In genomic region chr9:3244963-3245653, GRCh38 we compare ENCODE assay signal across 12 cellular contexts.
A peak's percentile ranks its signal among the peaks of the same experiment; 100 is the strongest.
DNase-seq lines count a peak whose midpoint lies in the region; ATAC-seq and TF ChIP-seq lines count a peak whose summit lies in the region.
"Had no signal": no experiment of that assay in that cellular context is flagged by ENCODE, and none has a peak within 500 bp of the region (broad histone marks: within the 10 kb centered on the region; RNA-seq: fewer than 3 reads in every experiment).

No MANE protein-coding gene starts in this region.

- TF ChIP-seq CTCF in mammary epithelial cell (conservative IDR thresholded peaks at IDR 0.05 in 1 of 2, IDR thresholded peaks at IDR 0.05 in 1 of 2; ENCODE audit: extremely low read depth in 1 of 2, insufficient read depth in 1 of 2, low read depth in 1 of 2, low read length in 2 of 2), result no peak

- in situ Hi-C loops in mammary epithelial cell (cut with MboI; ENCODE audit: low sequenced_read_pairs in 2 of 2), result loop anchor here in 1 of 2 donors (5.0 kb wide), 1 partner anchor 197 kb away; no protein-coding TSS in a partner anchor

- H3K9me3 ChIP-seq in trophoblast cell (ENCODE audit: insufficient read depth, low read depth, low read length) (no peaks in the 10 kb centered on the region), mammary epithelial cell (replicated peaks; ENCODE audit: insufficient read depth, low read length) (no peaks in the 10 kb centered on the region)

- DNase-seq in trophoblast cell, result no peak
- DNase-seq in iPS-NIHi7 (ENCODE audit: extremely low spot score), result no peak
- DNase-seq in mammary epithelial cell, result no peak
- DNase-seq in activated CD4-positive, alpha-beta T cell treated with anti-CD3 and anti-CD28 coated beads for 4 hours, result no peak
- DNase-seq: MM.1S, nucleus accumbens had no signal

- H3K27ac ChIP-seq in trophoblast cell (ENCODE audit: low read depth, low read length), result no peak overlapping the region
- no peak overlapping the region for H3K27ac ChIP-seq in mammary epithelial cell (ENCODE audit: insufficient read depth, low read depth, low read length)
- H3K27ac ChIP-seq: coronary artery had no signal

- no peaks in the 10 kb centered on the region for H4K20me1 ChIP-seq in mammary epithelial cell (ENCODE audit: insufficient read depth, low read length)

- no peak overlapping the region for H2BK5ac ChIP-seq in trophoblast cell (ENCODE audit: low read depth, low read length, poor library complexity)

- H3K27me3 ChIP-seq in trophoblast cell (ENCODE audit: insufficient read depth, low read length) (no peaks in the 10 kb centered on the region), mammary epithelial cell (ENCODE audit: insufficient read depth, low read length) (no peaks in the 10 kb centered on the region)

- H3K79me1 ChIP-seq in trophoblast cell (ENCODE audit: low read length), result no peaks in the 10 kb centered on the region

- H2AK5ac ChIP-seq in trophoblast cell (ENCODE audit: low read length), result no peak overlapping the region

- H4K8ac ChIP-seq in trophoblast cell (ENCODE audit: low read depth, low read length), result no peak overlapping the region

- no peak overlapping the region for H4K91ac ChIP-seq in trophoblast cell (ENCODE audit: low read depth, low read length)

- no peak overlapping the region for H2AFZ ChIP-seq in trophoblast cell (ENCODE audit: insufficient read depth, low read length, poor library complexity)
- no peak overlapping the region for H2AFZ ChIP-seq in mammary epithelial cell (ENCODE audit: low read depth, low read length)

- no peak overlapping the region for H2BK12ac ChIP-seq in trophoblast cell (ENCODE audit: low read length)

- no peak overlapping the region for H3K23ac ChIP-seq in trophoblast cell (ENCODE audit: low read length)

- CTCF ChIA-PET in mammary epithelial cell (lab: Charles Lee; ENCODE audit: low non-redundant PET), result interaction anchor here (0.6 kb wide), 1 partner anchor 67 kb away, joined by 3 read pairs; no protein-coding TSS in a partner anchor

- H3K14ac ChIP-seq in trophoblast cell (ENCODE audit: low read length), result no peak overlapping the region

- H2BK120ac ChIP-seq in trophoblast cell (ENCODE audit: insufficient read depth, low read length, poor library complexity), result no peak overlapping the region

- ATAC-seq in GM18498 (IDR thresholded peaks at IDR 0.05; ENCODE audit: unreplicated experiment), result peak; percentile 50
- peak; percentile 50 for ATAC-seq in GM21381 (IDR thresholded peaks at IDR 0.05; ENCODE audit: unreplicated experiment)
- peak; percentile 84 for ATAC-seq in HG03354 (IDR thresholded peaks at IDR 0.05; ENCODE audit: poor library complexity, severe bottlenecking, unreplicated experiment)
- ATAC-seq in activated T-helper 17 cell treated with anti-CD3 and anti-CD28 coated beads, Interleukin-2, amount 50 U/mL, for 72 hours (replicated peaks), result peak; percentile 55

- intact Hi-C loops in mammary epithelial cell (cut with micrococcal nuclease), result loop anchor here (5.0 to 10.0 kb wide), 3 partner anchors 388 to 1130 kb away; no protein-coding TSS in a partner anchor

- no TSS peak for BruUV-seq in mammary epithelial cell (replicated peaks; lab: Mats Ljungman, UMichigan)

- no peak overlapping the region for H3K18ac ChIP-seq in trophoblast cell (ENCODE audit: low read length)

- H3K79me2 ChIP-seq in trophoblast cell (ENCODE audit: control insufficient read depth, insufficient read depth, low read length, poor library complexity) (no peaks in the 10 kb centered on the region), mammary epithelial cell (ENCODE audit: insufficient read depth, low read length) (no peaks in the 10 kb centered on the region)

- no peak overlapping the region for H3K4ac ChIP-seq in trophoblast cell (ENCODE audit: low read depth, low read length)

- H3K4me2 ChIP-seq in trophoblast cell (ENCODE audit: low read length) (no peak overlapping the region), mammary epithelial cell (ENCODE audit: insufficient read depth, low read depth, low read length) (no peak overlapping the region)

- H4K12ac ChIP-seq in trophoblast cell (ENCODE audit: low read depth, low read length), result no peak overlapping the region

- H3K9ac ChIP-seq in trophoblast cell (ENCODE audit: low read length) (no peak overlapping the region), mammary epithelial cell (ENCODE audit: insufficient read depth, low read length) (no peak overlapping the region)

- H3K4me1 ChIP-seq in trophoblast cell (ENCODE audit: control insufficient read depth in 1 of 2, insufficient read depth in 2 of 2, low read length in 2 of 2), result peaks cover 0 to 2% of the 10 kb centered on the region in 2 experiments
- H3K4me1 ChIP-seq in mammary epithelial cell (ENCODE audit: insufficient read depth, low read length), result no peaks in the 10 kb centered on the region

- no peaks in the 10 kb centered on the region for H3K9me3 Mint-ChIP-seq in activated T-helper 17 cell treated with anti-CD3 and anti-CD28 coated beads, Interleukin-2, amount 50 U/mL, for 72 hours
- H3K9me3 Mint-ChIP-seq: activated T-helper 2 cell treated with anti-CD3 and anti-CD28 coated beads, Interferon-gamma antibody, Interleukin-2, Interleukin-4, amounts not matched to agents 10 μg/mL and 5 μg/mL and 100 μg/mL, durations not matched to agents 14 hours and 24 hours and 36 hours had no signal

- no peak overlapping the region for H3K27ac Mint-ChIP-seq in activated T-helper 17 cell treated with anti-CD3 and anti-CD28 coated beads, Interleukin-2, amount 50 U/mL, for 72 hours
- H3K27ac Mint-ChIP-seq: activated T-helper 2 cell treated with anti-CD3 and anti-CD28 coated beads, Interferon-gamma antibody, Interleukin-2, Interleukin-4, amounts not matched to agents 10 μg/mL and 5 μg/mL and 100 μg/mL, durations not matched to agents 14 hours and 24 hours and 36 hours had no signal

- H3K36me3 Mint-ChIP-seq in activated T-helper 17 cell treated with anti-CD3 and anti-CD28 coated beads, Interleukin-2, amount 50 U/mL, for 72 hours (ENCODE audit: low read depth), result peaks cover 46% of the 10 kb centered on the region

- H3K27me3 Mint-ChIP-seq in activated T-helper 17 cell treated with anti-CD3 and anti-CD28 coated beads, Interleukin-2, amount 50 U/mL, for 72 hours, result no peaks in the 10 kb centered on the region

- H3K4me1 Mint-ChIP-seq in activated T-helper 17 cell treated with anti-CD3 and anti-CD28 coated beads, Interleukin-2, amount 50 U/mL, for 72 hours, result no peaks in the 10 kb centered on the region

- dilution Hi-C loops in mammary epithelial cell (cut with HindIII; ENCODE audit: low sequenced_read_pairs), result no loop called here

- no CpG with 5 or more reads among the region's 5 CpGs for WGBS in trophoblast cell (ENCODE audit: extremely low coverage, insufficient coverage, insufficient read length)
- WGBS in mammary epithelial cell (ENCODE audit: low coverage, missing lambda C conversion rate), result 97% methylated on average over 5 of the region's 5 CpGs

- H3K36me3 ChIP-seq in trophoblast cell (ENCODE audit: control insufficient read depth in 1 of 2, insufficient read depth in 2 of 2, low read length in 2 of 2), result no peaks in the 10 kb centered on the region
- H3K36me3 ChIP-seq in mammary epithelial cell (ENCODE audit: insufficient read depth, low read length), result no peaks in the 10 kb centered on the region

- H3K4me3 Mint-ChIP-seq in activated T-helper 17 cell treated with anti-CD3 and anti-CD28 coated beads, Interleukin-2, amount 50 U/mL, for 72 hours, result no peak overlapping the region

- H3K4me3 ChIP-seq in trophoblast cell (ENCODE audit: low read depth, low read length) (no peak overlapping the region), mammary epithelial cell (replicated peaks in 1 of 3; ENCODE audit: insufficient read depth in 1 of 3, low read depth in 2 of 3, low read length in 3 of 3) (no peak overlapping the region)
- H3K4me3 ChIP-seq: coronary artery had no signal
